Comparison of ENCODE assay signal across 13 cellular contexts in the genomic region with DNA sequence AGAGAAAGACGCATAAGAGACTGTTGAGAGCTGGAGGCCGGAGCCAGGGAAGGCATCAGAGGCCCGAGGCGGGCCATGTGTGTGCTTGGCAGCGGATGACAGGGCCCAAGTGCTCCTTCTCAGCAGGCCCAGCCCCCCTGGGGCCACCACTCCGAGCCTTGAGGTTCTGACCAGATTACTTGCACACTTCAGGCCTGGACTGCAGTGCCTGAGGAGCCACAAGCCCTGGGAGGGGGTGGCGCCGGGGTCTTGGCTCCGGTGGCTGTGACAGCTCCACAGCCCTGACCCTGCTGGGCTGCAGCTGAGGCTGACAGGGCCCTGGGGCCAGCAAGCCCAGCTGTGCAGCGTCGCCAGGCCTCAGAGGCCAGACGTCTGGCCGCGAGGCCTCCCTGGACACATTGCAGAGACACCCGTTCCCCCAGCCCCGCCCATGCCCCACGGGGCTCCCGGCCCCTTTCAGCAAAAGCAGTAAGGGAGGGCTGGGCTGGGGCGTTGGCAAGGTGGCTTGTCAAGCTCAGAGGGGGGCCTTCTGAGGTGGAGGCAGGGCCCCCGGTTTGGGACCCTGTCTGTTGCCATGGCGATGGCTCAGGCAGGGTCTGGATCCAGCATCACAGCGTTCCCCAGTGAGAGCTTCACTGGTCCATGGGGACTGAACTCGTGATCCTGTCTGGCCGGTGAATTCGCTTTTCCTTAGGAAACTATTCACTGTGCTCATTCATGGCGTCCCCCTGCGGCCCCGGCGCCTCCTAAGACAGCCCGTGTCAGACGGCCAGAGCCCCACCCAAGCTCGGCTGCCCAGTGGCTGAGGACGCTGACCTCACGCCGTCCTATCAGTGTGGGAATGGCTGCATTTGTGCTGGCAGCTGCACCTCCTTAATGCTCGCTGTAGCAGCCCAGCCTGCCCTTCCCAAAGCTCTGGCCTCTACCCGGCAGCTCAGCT. TPM values are rescaled to one million over a fixed set of nuclear protein-coding genes. Genes with fewer than 3 reads are reported as not detected.
A peak's percentile ranks its signal among the peaks of the same experiment; 100 is the strongest.
DNase-seq lines count a peak whose midpoint lies in the region; ATAC-seq and TF ChIP-seq lines count a peak whose summit lies in the region.
"Had no signal": no experiment of that assay in that cellular context is flagged by ENCODE, and none has a peak within 500 bp of the region (broad histone marks: within the 10 kb centered on the region; RNA-seq: fewer than 3 reads in every experiment).

No MANE protein-coding gene starts in this region.

- CTCF ChIA-PET in IMR-90 (lab: Yijun Ruan, JAX) = no interaction called here

- peaks cover 11% of the 10 kb centered on the region for H3K4me1 Mint-ChIP-seq in endodermal cell
- H3K4me1 Mint-ChIP-seq in activated naive CD8-positive, alpha-beta T cell treated with anti-CD3 and anti-CD28 coated beads for 36 hours = peaks cover 5% of the 10 kb centered on the region
- H3K4me1 Mint-ChIP-seq in immature natural killer cell = peaks cover 4 to 6% of the 10 kb centered on the region in 2 donors

- H3K4me2 ChIP-seq in IMR-90 (ENCODE audit: low read depth, low read length) = no peak overlapping the region
- peak overlapping the region; percentile 22 for H3K4me2 ChIP-seq in smooth muscle cell

- intact Hi-C loops in IMR-90 (cut with micrococcal nuclease) (loop anchor here (2.0 kb wide), 1 partner anchor 45 kb away; no protein-coding TSS in a partner anchor), lower lobe of right lung (cut with DNase I) (no loop called here)

- H3K4me3 Mint-ChIP-seq in endodermal cell (no peak overlapping the region), immature natural killer cell (no peak overlapping the region)
- H3K4me3 Mint-ChIP-seq in activated naive CD8-positive, alpha-beta T cell treated with anti-CD3 and anti-CD28 coated beads for 36 hours = no peak overlapping the region
- H3K4me3 Mint-ChIP-seq: effector memory CD8-positive, alpha-beta T cell; naive B cell had no signal

- no peak overlapping the region for H2AK5ac ChIP-seq in IMR-90 (ENCODE audit: low read depth, low read length)

- no peaks in the 10 kb centered on the region for H3K79me2 ChIP-seq in smooth muscle cell (ENCODE audit: low read depth)

- DNase-seq in IMR-90 (no peak), endodermal cell (no peak), lower lobe of right lung (peak; percentile 67), smooth muscle cell (lab: John Stamatoyannopoulos, UW; ENCODE audit: unreplicated experiment) (no peak), immature natural killer cell (no peak), NCI-H345 (lab: John Stamatoyannopoulos, UW) (no peak)
- DNase-seq in activated naive CD8-positive, alpha-beta T cell treated with anti-CD3 and anti-CD28 coated beads for 36 hours = no peak
- DNase-seq: activated T-cell treated with anti-CD3 and anti-CD28 coated beads for 4 hours; effector memory CD8-positive, alpha-beta T cell; naive B cell; SIG-M5; stimulated activated CD8-positive, alpha-beta memory T cell treated with anti-CD3 and anti-CD28 coated beads, Interleukin-4, amount 100 ng/mL, for 48 hours had no signal

- H4K91ac ChIP-seq in IMR-90 (ENCODE audit: insufficient read depth, low read depth, low read length) = 0 out of 2 replicates have a peak overlapping the region, but pooled peaks have one; percentile 28

- H3K27me3 Mint-ChIP-seq in endodermal cell (ENCODE audit: insufficient read depth) (peaks cover 3% of the 10 kb centered on the region), immature natural killer cell (ENCODE audit: low read depth in 3 of 3) (peaks cover 8 to 10% (median 9%) of the 10 kb centered on the region in 3 donors)
- H3K27me3 Mint-ChIP-seq in activated naive CD8-positive, alpha-beta T cell treated with anti-CD3 and anti-CD28 coated beads for 36 hours = peaks cover 26% of the 10 kb centered on the region

- in situ Hi-C loops in IMR-90 (cut with MboI; ENCODE audit: low sequenced_read_pairs) = no loop called here

- H2AFZ ChIP-seq in IMR-90 (replicated peaks; ENCODE audit: low read length, poor library complexity) (peak overlapping the region; percentile 83), smooth muscle cell (ENCODE audit: low read depth) (no peak overlapping the region)

- H3K9me1 ChIP-seq in IMR-90 (ENCODE audit: insufficient read depth, low read length) = peaks cover 3% of the 10 kb centered on the region; the same call in 1 of the 2 replicates

- no peaks in the 10 kb centered on the region for H3K36me3 Mint-ChIP-seq in endodermal cell (ENCODE audit: low read depth)
- H3K36me3 Mint-ChIP-seq in activated naive CD8-positive, alpha-beta T cell treated with anti-CD3 and anti-CD28 coated beads for 36 hours = no peaks in the 10 kb centered on the region
- no peaks in the 10 kb centered on the region for H3K36me3 Mint-ChIP-seq in immature natural killer cell
- H3K36me3 Mint-ChIP-seq: naive B cell had no signal

- H3K79me1 ChIP-seq in IMR-90 (ENCODE audit: low read depth in 1 of 2, low read length in 2 of 2) = peaks cover 0 to 10% of the 10 kb centered on the region in 2 experiments; a peak in 1 of 4 replicates

- TF ChIP-seq POLR2A in IMR-90 (IDR thresholded peaks at IDR 0.05; ENCODE audit: low read depth, low read length) = no peak

- no peak overlapping the region for H2BK20ac ChIP-seq in IMR-90 (ENCODE audit: low read depth, low read length)

- TF ChIP-seq CTCF in IMR-90 (conservative IDR thresholded peaks at IDR 0.05; ENCODE audit: low read depth, low read length) (no peak), endodermal cell (conservative IDR thresholded peaks at IDR 0.05) (no peak), lower lobe of right lung (IDR thresholded peaks at IDR 0.05) (no peak), smooth muscle cell (IDR thresholded peaks at IDR 0.05; ENCODE audit: borderline replicate concordance, insufficient read depth, poor library complexity, severe bottlenecking) (no peak)

- peak overlapping the region; percentile 58 for H3K27ac Mint-ChIP-seq in endodermal cell
- no peak overlapping the region for H3K27ac Mint-ChIP-seq in activated naive CD8-positive, alpha-beta T cell treated with anti-CD3 and anti-CD28 coated beads for 36 hours
- no peak overlapping the region for H3K27ac Mint-ChIP-seq in immature natural killer cell
- H3K27ac Mint-ChIP-seq: effector memory CD8-positive, alpha-beta T cell had no signal

- no peak overlapping the region for H3K56ac ChIP-seq in IMR-90 (ENCODE audit: extremely low read depth, insufficient read depth, low read length)

- H4K8ac ChIP-seq in IMR-90 (ENCODE audit: low read depth in 2 of 2, low read length in 2 of 2) = peak overlapping the region in 1 of 2 experiments; percentile 24; a peak in 1 of 4 replicates

- 52% methylated on average over 24 of the region's 37 CpGs; no CpG with 5 or more reads in 1 of the 2 experiments for WGBS in IMR-90 (ENCODE audit: extremely low coverage in 2 of 2, insufficient read length in 1 of 2), 2 experiments
- WGBS in endodermal cell (ENCODE audit: insufficient coverage in 1 of 2, insufficient read length in 1 of 2), 2 experiments = 69 to 79% methylated on average over 28 to 37 of the region's 37 CpGs
- WGBS in smooth muscle cell (ENCODE audit: low lambda C conversion rate) = 54% methylated on average over 26 of the region's 37 CpGs

- H3K4me3 ChIP-seq in IMR-90 (ENCODE audit: insufficient read depth, low read depth, low read length) (no peak overlapping the region), endodermal cell (ENCODE audit: low read length) (no peak overlapping the region), lower lobe of right lung (peak overlapping the region; percentile 27), smooth muscle cell (no peak overlapping the region)

- H2BK15ac ChIP-seq in IMR-90 (ENCODE audit: low read depth, low read length) = no peak overlapping the region

- H3K4ac ChIP-seq in IMR-90 (ENCODE audit: low read depth, low read length) = no peak overlapping the region

- no peaks in the 10 kb centered on the region for H3K9me3 Mint-ChIP-seq in endodermal cell
- no peaks in the 10 kb centered on the region for H3K9me3 Mint-ChIP-seq in activated naive CD8-positive, alpha-beta T cell treated with anti-CD3 and anti-CD28 coated beads for 36 hours
- H3K9me3 Mint-ChIP-seq in immature natural killer cell = no peaks in the 10 kb centered on the region
- H3K9me3 Mint-ChIP-seq: effector memory CD8-positive, alpha-beta T cell; naive B cell had no signal

- H3K14ac ChIP-seq in IMR-90 (replicated peaks; ENCODE audit: low read depth, low read length) = no peak overlapping the region; the same call in 1 of the 2 replicates

- no peaks in the 10 kb centered on the region for H3F3A ChIP-seq in smooth muscle cell (ENCODE audit: low read depth)

- H2BK120ac ChIP-seq in IMR-90 (ENCODE audit: low read depth, low read length) = 0 out of 2 replicates have a peak overlapping the region, but pooled peaks have one; percentile 27

- peak overlapping the region; percentile 39 for H2AK9ac ChIP-seq in IMR-90 (replicated peaks; ENCODE audit: low read depth, low read length, poor library complexity)

- H4K5ac ChIP-seq in IMR-90 (ENCODE audit: low read depth, low read length) = no peak overlapping the region

- no peaks in the 10 kb centered on the region for H3K27me3 ChIP-seq in IMR-90 (ENCODE audit: control insufficient read depth, insufficient read depth, low read length)
- no peaks in the 10 kb centered on the region for H3K27me3 ChIP-seq in endodermal cell (ENCODE audit: control insufficient read depth, insufficient read depth, low read length, poor library complexity, severe bottlenecking)
- H3K27me3 ChIP-seq in lower lobe of right lung (ENCODE audit: low read depth) = peaks cover 15% of the 10 kb centered on the region
- no peaks in the 10 kb centered on the region for H3K27me3 ChIP-seq in smooth muscle cell (ENCODE audit: low read depth)

- H3K9ac ChIP-seq in IMR-90 (ENCODE audit: low read depth, low read length) (no peak overlapping the region), endodermal cell (ENCODE audit: extremely low read depth, low read length, poor library complexity, severe bottlenecking) (no peak overlapping the region), smooth muscle cell (ENCODE audit: low read depth) (no peak overlapping the region)

- ATAC-seq in IMR-90 (ENCODE audit: low read depth) = no peak
- peak; percentile 48 to 73 for ATAC-seq in lower lobe of right lung
- ATAC-seq in GM21360 (IDR thresholded peaks at IDR 0.05; ENCODE audit: unreplicated experiment) = no peak
- ATAC-seq: effector memory CD8-positive, alpha-beta T cell had no signal

- H3K23ac ChIP-seq in IMR-90 (ENCODE audit: low read depth, low read length) = no peak overlapping the region

- no peak overlapping the region for H3K27ac ChIP-seq in IMR-90 (ENCODE audit: insufficient read depth, low read length)
- H3K27ac ChIP-seq in endodermal cell (ENCODE audit: low read depth, low read length) = peak overlapping the region; percentile 95
- peak overlapping the region; percentile 78 for H3K27ac ChIP-seq in lower lobe of right lung
- no peak overlapping the region for H3K27ac ChIP-seq in smooth muscle cell (ENCODE audit: low read depth)

- H2BK5ac ChIP-seq in IMR-90 (ENCODE audit: low read depth, low read length, poor library complexity, severe bottlenecking) = no peak overlapping the region

- H3K18ac ChIP-seq in IMR-90 (ENCODE audit: low read depth, low read length) = no peak overlapping the region

- H4K20me1 ChIP-seq in IMR-90 (ENCODE audit: insufficient read depth, low read length) (no peaks in the 10 kb centered on the region), smooth muscle cell (ENCODE audit: low read depth) (no peaks in the 10 kb centered on the region)

- POLR2A ChIA-PET in IMR-90 (lab: Charles Lee; ENCODE audit: unreplicated experiment) = no interaction called here

- no TSS peak for BruUV-seq in IMR-90 (replicated peaks; lab: Mats Ljungman, UMichigan)

- dilution Hi-C loops in IMR-90 (cut with HindIII; ENCODE audit: low sequenced_read_pairs, unreplicated experiment) = no loop called here

- H3K9me3 ChIP-seq in IMR-90 (ENCODE audit: control insufficient read depth, insufficient read depth, low read length) (no peaks in the 10 kb centered on the region), endodermal cell (ENCODE audit: control insufficient read depth, low read length) (no peaks in the 10 kb centered on the region), lower lobe of right lung (no peaks in the 10 kb centered on the region), smooth muscle cell (replicated peaks; ENCODE audit: low read depth) (no peaks in the 10 kb centered on the region)

- peaks cover 24% of the 10 kb centered on the region for H3K4me1 ChIP-seq in IMR-90 (ENCODE audit: control insufficient read depth, insufficient read depth, low read length)
- H3K4me1 ChIP-seq in endodermal cell (ENCODE audit: control insufficient read depth, insufficient read depth, low read length) = peaks cover 10% of the 10 kb centered on the region
- peaks cover 53% of the 10 kb centered on the region for H3K4me1 ChIP-seq in lower lobe of right lung
- H3K4me1 ChIP-seq in smooth muscle cell (ENCODE audit: low read depth) = peaks cover 4% of the 10 kb centered on the region

- H3K36me3 ChIP-seq in IMR-90 (ENCODE audit: control insufficient read depth, insufficient read depth, low read length) (no peaks in the 10 kb centered on the region), endodermal cell (ENCODE audit: control insufficient read depth, insufficient read depth, low read length) (no peaks in the 10 kb centered on the region), lower lobe of right lung (peaks cover 30% of the 10 kb centered on the region), smooth muscle cell (ENCODE audit: low read depth) (no peaks in the 10 kb centered on the region)

- no peak for TF ChIP-seq RAD21 in IMR-90 (IDR thresholded peaks at IDR 0.05; ENCODE audit: low read length)

RNA-seq across cellular contexts. Expression of a gene that starts 5.7 kb away (rescaled TPM):
- total RNA-seq in IMR-90 (2012; rRNA removed) = 1.9 and 2.2 TPM in 2 replicates
- polyA plus RNA-seq in IMR-90 (2012; rRNA removed) = 14.3 and 15.3 TPM in 2 replicates
- 9.6 and 12.3 TPM in 2 replicates for polyA plus RNA-seq in IMR-90 (2012; cell fraction: cytosol; rRNA removed)
- polyA plus RNA-seq in IMR-90 (2012; cell fraction: nucleus; rRNA removed; ENCODE audit: low replicate concordance) = 5.9 and 15.2 TPM in 2 replicates
- 1 to 10 TPM in 1 of 2 donors, under 1 TPM in 1; 0.70 to 1.6 TPM for total RNA-seq in endodermal cell
- polyA plus RNA-seq in endodermal cell (2013, experiment 1 of 2) = 78.5 TPM
- polyA plus RNA-seq in endodermal cell (2013, experiment 2 of 2) = 61.1 TPM
- total RNA-seq in lower lobe of right lung = 83.3 TPM
- 0.13 and 1.1 TPM in 2 replicates for total RNA-seq in smooth muscle cell
- polyA plus RNA-seq in smooth muscle cell = 0.21 TPM in 1 of 2 replicates, not detected in the other
- not detected for total RNA-seq in activated naive CD8-positive, alpha-beta T cell treated with anti-CD3 and anti-CD28 coated beads for 36 hours
- not detected for polyA plus RNA-seq in immature natural killer cell

RNA-seq across cellular contexts. Expression of a gene that starts 50.0 kb away (rescaled TPM):
- total RNA-seq in IMR-90 (2012; rRNA removed) (22.2 and 25.8 TPM in 2 replicates), endodermal cell (10 to 100 TPM; 83.9 TPM), lower lobe of right lung (48.6 TPM), smooth muscle cell (22.9 and 29.2 TPM in 2 replicates)
- polyA plus RNA-seq in IMR-90 (2012; rRNA removed) (48.0 and 57.4 TPM in 2 replicates), smooth muscle cell (23.6 and 27.9 TPM in 2 replicates), immature natural killer cell (10 to 100 TPM in 2 of 3 donors, 1 to 10 TPM in 1; 8.2 to 38.1 (median 18.8) TPM)
- 52.2 and 59.2 TPM in 2 replicates for polyA plus RNA-seq in IMR-90 (2012; cell fraction: cytosol; rRNA removed)
- 33.9 and 73.0 TPM in 2 replicates for polyA plus RNA-seq in IMR-90 (2012; cell fraction: nucleus; rRNA removed; ENCODE audit: low replicate concordance)
- 53.1 TPM for polyA plus RNA-seq in endodermal cell (2013, experiment 1 of 2)
- polyA plus RNA-seq in endodermal cell (2013, experiment 2 of 2) = 54.2 TPM
- 10 to 100 TPM; 16.9 to 19.5 TPM for total RNA-seq in activated naive CD8-positive, alpha-beta T cell treated with anti-CD3 and anti-CD28 coated beads for 36 hours

Comparison
In these comparisons a context has a peak if more than half of its experiments do, and no peak if none do; other contexts are left out.
1. ATAC-seq: peak in lower lobe of right lung (2 of 2); none in IMR-90 (single experiment) and GM21360 (single experiment).
2. H3K27ac ChIP-seq: peak in endodermal cell (single experiment) and lower lobe of right lung (single experiment); none in IMR-90 (single experiment) and smooth muscle cell (single experiment).
3. RNA of a gene that starts 5.7 kb away (total RNA-seq): 83.3 TPM in lower lobe of right lung (single experiment); 1.9 to 2.2 TPM in IMR-90, 0.70 to 1.6 TPM in endodermal cell, 0.13 to 1.1 TPM in smooth muscle cell and not detected in activated naive CD8-positive, alpha-beta T cell treated with anti-CD3 and anti-CD28 coated beads for 36 hours; every median in the first group is over 10 times any median in the second.